ENCODE assay signal across 20 cellular contexts in genomic region chr18:37380546-37381110, GRCh38.
DNase-seq lines count a peak whose midpoint lies in the region; ATAC-seq, FAIRE-seq and TF ChIP-seq lines count a peak whose summit lies in the region.
"Had no signal": no experiment of that assay in that cellular context is flagged by ENCODE, and none has a peak within 500 bp of the region (broad histone marks: within the 10 kb centered on the region; RNA-seq: fewer than 3 reads in every experiment).

No MANE protein-coding gene starts in this region.

- H3K27ac Mint-ChIP-seq in nephron progenitor cell, result peak overlapping the region; percentile 9
- H3K27ac Mint-ChIP-seq: B cell; CD4-positive, alpha-beta T cell; CD8-positive, alpha-beta T cell had no signal

- intact Hi-C loops in Right ventricle myocardium superior (cut with DNase I), result loop anchor here (10.0 kb wide), 1 partner anchor 64 kb away; no protein-coding TSS in a partner anchor

- no peaks in the 10 kb centered on the region for H3K9me3 Mint-ChIP-seq in nephron progenitor cell
- H3K9me3 Mint-ChIP-seq: CD4-positive, alpha-beta T cell; CD8-positive, alpha-beta T cell had no signal

- TF ChIP-seq RAD21 in H1 (IDR thresholded peaks at IDR 0.05 in 1 of 2, conservative IDR thresholded peaks at IDR 0.05 in 1 of 2; ENCODE audit: low read depth in 2 of 2, low read length in 2 of 2), result no peak

- peaks cover 0 to 7% of the 10 kb centered on the region in 2 experiments for H4K20me1 ChIP-seq in H1 (replicated peaks in 1 of 2; ENCODE audit: control insufficient read depth in 1 of 2, insufficient read depth in 2 of 2, low read length in 2 of 2)
- H4K20me1 ChIP-seq: BLaER1 treated with 17β-estradiol and CSF1 and Interleukin-3, amounts not matched to agents 10 nM and 100 nM had no signal

- H3K4me1 Mint-ChIP-seq in nephron progenitor cell, result peaks cover 8% of the 10 kb centered on the region
- H3K4me1 Mint-ChIP-seq: B cell had no signal

- H3K9ac ChIP-seq in H1 (replicated peaks in 1 of 4; ENCODE audit: extremely low read depth in 1 of 4, low read depth in 3 of 4, low read length in 3 of 4), result no peak overlapping the region
- H3K9ac ChIP-seq: BLaER1 treated with 17β-estradiol and CSF1 and Interleukin-3, amounts not matched to agents 10 nM and 100 nM had no signal

- no peak overlapping the region for H2AK5ac ChIP-seq in H1 (ENCODE audit: low read depth, low read length)

- ATAC-seq in Right ventricle myocardium superior (ENCODE audit: poor library complexity) (no peak), GM18870 (IDR thresholded peaks at IDR 0.05; ENCODE audit: unreplicated experiment) (no peak)
- ATAC-seq: A549; CD8-positive, alpha-beta T cell had no signal

- H3K23me2 ChIP-seq in H1 (ENCODE audit: low read depth, low read length), result peaks cover 11% of the 10 kb centered on the region; the same call in 1 of the 2 replicates

- peaks cover 32% of the 10 kb centered on the region for H3K27me3 Mint-ChIP-seq in nephron progenitor cell (ENCODE audit: low read depth, poor library complexity)

- no peak overlapping the region for H3K23ac ChIP-seq in H1 (ENCODE audit: insufficient read length)

- POLR2A ChIA-PET in HEK293 (lab: Yijun Ruan, JAX), result no interaction called here
- POLR2A ChIA-PET in H1 (lab: Charles Lee; ENCODE audit: partially characterized antibody), result no interaction called here

- H3K14ac ChIP-seq in H1 (ENCODE audit: insufficient read length), result no peak overlapping the region

- TF ChIP-seq CTCF in HEK293 (tag by site-specific recombination; IDR thresholded peaks at IDR 0.05), result no peak
- no peak for TF ChIP-seq CTCF in H1 (IDR thresholded peaks at IDR 0.05; ENCODE audit: control extremely low read depth in 1 of 3, insufficient read depth in 1 of 3, low read depth in 1 of 3, low read length in 3 of 3)
- no peak for TF ChIP-seq CTCF in nephron progenitor cell (IDR thresholded peaks at IDR 0.05)

- H2BK5ac ChIP-seq in H1 (ENCODE audit: low read depth, low read length), result no peak overlapping the region

- H3K4ac ChIP-seq in H1 (replicated peaks; ENCODE audit: insufficient read length, low read depth, low read length), result no peak overlapping the region

- no peak overlapping the region for H4K8ac ChIP-seq in H1 (ENCODE audit: extremely low read depth, insufficient read depth, low read length)

- no peak overlapping the region for H2BK12ac ChIP-seq in H1 (ENCODE audit: low read depth, low read length)

- H3K4me1 ChIP-seq in HEK293 (ENCODE audit: control insufficient read depth, insufficient read depth, low read length) (no peaks in the 10 kb centered on the region), H1 (replicated peaks in 1 of 4; ENCODE audit: control insufficient read depth in 3 of 4, insufficient read depth in 4 of 4, low read length in 3 of 4) (peaks cover 0 to 14% (median 11%) of the 10 kb centered on the region in 4 experiments; a peak in 6 of 7 replicates)
- H3K4me1 ChIP-seq: A549, Caco-2 had no signal

- FAIRE-seq in H1 (lab: Jason Lieb, UNC), result no peak
- FAIRE-seq: A549, G401.6, GM12891 had no signal

- H4K5ac ChIP-seq in H1 (ENCODE audit: insufficient read length, low read depth, low read length), result no peak overlapping the region

- H2BK15ac ChIP-seq in H1 (ENCODE audit: low read length), result no peak overlapping the region

- H3K79me2 ChIP-seq in H1 (ENCODE audit: control insufficient read depth in 1 of 2, insufficient read depth in 2 of 2, low read length in 2 of 2), result no peaks in the 10 kb centered on the region

- TF ChIP-seq EP300 in H1 (IDR thresholded peaks at IDR 0.05; ENCODE audit: borderline replicate concordance in 1 of 2, low read depth in 2 of 2, low read length in 2 of 2), result no peak

- H4K91ac ChIP-seq in H1 (replicated peaks; ENCODE audit: insufficient read length, low read length), result no peak overlapping the region

- peak overlapping the region; percentile 2 for H3K56ac ChIP-seq in H1 (replicated peaks; ENCODE audit: insufficient read length, low read depth, low read length)

- H3K9me3 ChIP-seq in HEK293 (ENCODE audit: control insufficient read depth, insufficient read depth, low read depth, low read length), result no peaks in the 10 kb centered on the region
- no peaks in the 10 kb centered on the region for H3K9me3 ChIP-seq in H1 (ENCODE audit: insufficient read depth in 2 of 2, low read depth in 1 of 2, low read length in 1 of 2)
- H3K9me3 ChIP-seq: A549; BLaER1 treated with 17β-estradiol and CSF1 and Interleukin-3, amounts not matched to agents 10 nM and 100 nM; Caco-2 had no signal

- TF ChIP-seq POLR2A in H1 (IDR thresholded peaks at IDR 0.05; ENCODE audit: control extremely low read depth in 1 of 2, low read depth in 2 of 2, low read length in 2 of 2), result no peak

- H3K4me3 Mint-ChIP-seq in nephron progenitor cell, result no peak overlapping the region
- H3K4me3 Mint-ChIP-seq: B cell; CD4-positive, alpha-beta T cell; CD8-positive, alpha-beta T cell had no signal

- H3K4me3 ChIP-seq in HEK293 (ENCODE audit: low read depth, low read length) (no peak overlapping the region), H1 (ENCODE audit: extremely low read depth in 1 of 4, insufficient read depth in 2 of 4, low read depth in 3 of 4, low read length in 4 of 4) (no peak overlapping the region)
- H3K4me3 ChIP-seq: A549; BLaER1 treated with 17β-estradiol and CSF1 and Interleukin-3, amounts not matched to agents 10 nM and 100 nM had no signal

- H2BK20ac ChIP-seq in H1 (ENCODE audit: low read length), result no peak overlapping the region

- no peak for DNase-seq in H1 (ENCODE audit: low read depth in 1 of 2, low spot score in 2 of 2)
- DNase-seq in nephron progenitor cell, result no peak
- DNase-seq in NCI-H128 (lab: John Stamatoyannopoulos, UW; ENCODE audit: unreplicated experiment), result no peak
- no peak for DNase-seq in Right ventricle myocardium superior
- DNase-seq: AML-193; Caco-2; Calu3; CD4-positive, alpha-beta T cell; CD8-positive, alpha-beta T cell; DMS79 treated with DMSO at 0.1 percent for 48 hours; GF-D8 had no signal

- H3K27ac ChIP-seq in HEK293 (ENCODE audit: extremely low read depth, low read depth, low read length) (no peak overlapping the region), H1 (ENCODE audit: low read depth, low read length) (no peak overlapping the region)
- H3K27ac ChIP-seq: 22Rv1; A549; BLaER1 treated with 17β-estradiol and CSF1 and Interleukin-3, amounts not matched to agents 10 nM and 100 nM; C4-2B had no signal

- H3K27me3 ChIP-seq in H1 (replicated peaks in 1 of 4; ENCODE audit: control insufficient read depth in 3 of 4, extremely low read depth in 1 of 4, insufficient read depth in 3 of 4, low read length in 3 of 4), result peaks cover 0 to 2% (median 0%) of the 10 kb centered on the region in 4 experiments; a peak in 2 of 7 replicates

- no peak overlapping the region for H3K4me2 ChIP-seq in H1 (ENCODE audit: insufficient read depth in 1 of 2, low read depth in 2 of 2, low read length in 2 of 2)
- H3K4me2 ChIP-seq: A549; BLaER1 treated with 17β-estradiol and CSF1 and Interleukin-3, amounts not matched to agents 10 nM and 100 nM had no signal

- CTCF ChIA-PET in HEK293 (lab: Yijun Ruan, JAX), result no interaction called here
- CTCF ChIA-PET in H1 (lab: Charles Lee; ENCODE audit: partially characterized antibody), result interaction anchor here (0.7 to 7.9 kb wide), 10 partner anchors 28 to 159 kb away, joined by 3 to 85 read pairs (median 4); no protein-coding TSS in a partner anchor

- H3K36me3 Mint-ChIP-seq in nephron progenitor cell (ENCODE audit: low read depth), result no peaks in the 10 kb centered on the region
- H3K36me3 Mint-ChIP-seq: CD8-positive, alpha-beta T cell had no signal

- no peak overlapping the region for H2AFZ ChIP-seq in H1 (ENCODE audit: low read length)

- no peak overlapping the region for H2BK120ac ChIP-seq in H1 (replicated peaks; ENCODE audit: low read depth, low read length)

- no peak overlapping the region for H3K18ac ChIP-seq in H1 (ENCODE audit: extremely low read depth, low read length)

- no peaks in the 10 kb centered on the region for H3K79me1 ChIP-seq in H1 (ENCODE audit: low read depth, low read length)

- H3K36me3 ChIP-seq in HEK293 (ENCODE audit: control insufficient read depth in 2 of 2, insufficient read depth in 1 of 2, low read length in 2 of 2), result no peaks in the 10 kb centered on the region
- H3K36me3 ChIP-seq in H1 (ENCODE audit: control insufficient read depth in 2 of 4, insufficient read depth in 4 of 4, low read length in 3 of 4), result no peaks in the 10 kb centered on the region
- H3K36me3 ChIP-seq: BLaER1 treated with 17β-estradiol and CSF1 and Interleukin-3, amounts not matched to agents 10 nM and 100 nM had no signal

TF ChIP-seq in HEK293, 187 proteins besides CTCF, POLR2A, EP300 and RAD21:
- TF ChIP-seq ZNF585B (tag by site-specific recombination; IDR thresholded peaks at IDR 0.05) (no peak), ZBTB17 (tag by site-specific recombination; IDR thresholded peaks at IDR 0.05) (peak; percentile 91), ZNF785 (tag by site-specific recombination; IDR thresholded peaks at IDR 0.05) (no peak), ZNF404 (tag by site-specific recombination; IDR thresholded peaks at IDR 0.05) (no peak), ZNF366 (tag by site-specific recombination; conservative IDR thresholded peaks at IDR 0.05) (peak; percentile 93)

TF ChIP-seq in H1, 55 proteins besides CTCF, POLR2A, EP300 and RAD21:
- no peak for TF ChIP-seq NANOG (IDR thresholded peaks at IDR 0.05; ENCODE audit: insufficient read depth, low read depth, low read length, poor library complexity, severe bottlenecking)
- TF ChIP-seq EZH2 (IDR thresholded peaks at IDR 0.05; ENCODE audit: low read depth, low read length, severe bottlenecking), result no peak
- TF ChIP-seq MAFK (IDR thresholded peaks at IDR 0.05; ENCODE audit: low read depth, low read length), result no peak
- no peak for TF ChIP-seq TCF12 (IDR thresholded peaks at IDR 0.05; ENCODE audit: low read depth, low read length)
- TF ChIP-seq CTBP2 (IDR thresholded peaks at IDR 0.05; ENCODE audit: borderline replicate concordance, insufficient read depth, insufficient read length, low read length), result no peak
- TF ChIP-seq SIX5 (IDR thresholded peaks at IDR 0.05; ENCODE audit: low read depth, low read length), result no peak
- no peak for TF ChIP-seq JUN (IDR thresholded peaks at IDR 0.05; ENCODE audit: low read depth, low read length)
- TF ChIP-seq POU5F1 (IDR thresholded peaks at IDR 0.05; ENCODE audit: low read depth, low read length), result no peak
- TF ChIP-seq RBBP5 (IDR thresholded peaks at IDR 0.05; ENCODE audit: borderline replicate concordance, low read depth, low read length), result no peak
- no peak for TF ChIP-seq HDAC6 (IDR thresholded peaks at IDR 0.05; ENCODE audit: low read depth, low read length)
- TF ChIP-seq, protein P1, sequence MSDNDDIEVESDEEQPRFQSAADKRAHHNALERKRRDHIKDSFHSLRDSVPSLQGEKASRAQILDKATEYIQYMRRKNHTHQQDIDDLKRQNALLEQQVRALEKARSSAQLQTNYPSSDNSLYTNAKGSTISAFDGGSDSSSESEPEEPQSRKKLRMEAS (IDR thresholded peaks at IDR 0.05), result no peak
- TF ChIP-seq ZNF274 (IDR thresholded peaks at IDR 0.05; ENCODE audit: borderline replicate concordance, extremely low read depth, low read length), result no peak
- TF ChIP-seq TEAD4 (IDR thresholded peaks at IDR 0.05; ENCODE audit: low read depth, low read length), result no peak
- no peak for TF ChIP-seq RFX5 (IDR thresholded peaks at IDR 0.05; ENCODE audit: borderline replicate concordance, low read depth, low read length)
- TF ChIP-seq ASH2L (IDR thresholded peaks at IDR 0.05; ENCODE audit: low read length), result no peak
